In the genomic region with DNA sequence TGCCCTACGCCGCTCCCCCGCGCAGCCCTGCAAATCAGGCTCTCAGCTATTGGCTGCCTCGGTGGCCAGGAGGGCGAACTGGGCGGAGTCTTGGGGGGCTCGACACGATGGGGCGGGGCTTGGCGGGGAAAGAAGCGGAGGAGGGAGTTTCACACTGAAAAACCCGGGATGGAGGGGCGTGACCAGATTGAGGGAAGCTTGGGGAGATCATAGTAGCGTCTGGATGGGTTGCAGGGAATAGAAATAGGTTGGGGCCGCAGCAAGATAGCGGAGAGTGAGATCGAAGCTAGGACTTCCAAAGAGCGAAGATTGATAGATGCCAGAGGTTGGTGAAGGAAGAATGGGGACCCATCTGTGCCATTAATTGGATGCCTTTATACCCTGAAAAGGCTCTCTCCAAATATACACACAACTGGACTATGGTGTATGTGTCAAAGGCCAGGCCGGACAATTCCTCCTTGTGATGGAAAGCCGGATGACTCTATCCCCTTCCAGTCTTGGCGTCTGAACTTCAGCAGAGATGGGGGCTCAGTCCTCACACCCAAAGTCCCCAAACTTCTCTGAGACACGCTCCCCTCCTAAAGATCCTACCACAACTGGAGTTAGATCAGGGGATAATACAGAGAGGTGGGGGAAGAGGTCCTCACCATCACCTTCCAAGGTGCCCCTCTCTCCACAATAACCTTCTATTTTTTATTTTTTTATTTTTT, we compare ENCODE assay signal across 8 cellular contexts. TPM values are rescaled to one million over a fixed set of nuclear protein-coding genes. Genes with fewer than 3 reads are reported as not detected.
DNase-seq lines count a peak whose midpoint lies in the region; ATAC-seq and TF ChIP-seq lines count a peak whose summit lies in the region.

No MANE protein-coding gene starts in this region.

- no peak overlapping the region for H3K9ac ChIP-seq in iPS-18a (ENCODE audit: low read length)

- DNase-seq in HFF-Myc (ENCODE audit: extremely low read depth, low read depth) = no peak
- DNase-seq in OCI-LY7 (ENCODE audit: low spot score) = peak; percentile 53
- DNase-seq in astrocyte of the cerebellum (ENCODE audit: low read depth) = no peak
- peak; percentile 70 for DNase-seq in stimulated activated CD4-positive, alpha-beta T cell treated with anti-CD3 and anti-CD28 coated beads, Interleukin-15, amount 100 ng/mL, for 24 hours

- H3K4me2 ChIP-seq in OCI-LY7 (ENCODE audit: low read length) = peak overlapping the region; percentile 56

- BruUV-seq in OCI-LY7 (replicated peaks; lab: Mats Ljungman, UMichigan) = no TSS peak

- ATAC-seq in HG02763 (IDR thresholded peaks at IDR 0.05; ENCODE audit: unreplicated experiment) (no peak), HG03280 (IDR thresholded peaks at IDR 0.05; ENCODE audit: unreplicated experiment) (no peak), HG02588 (IDR thresholded peaks at IDR 0.05; ENCODE audit: unreplicated experiment) (no peak)

- H2AFZ ChIP-seq in OCI-LY7 (ENCODE audit: low read length) = no peak overlapping the region

- H3K9me2 ChIP-seq in OCI-LY7 (ENCODE audit: insufficient read depth, low read length) = no peaks in the 10 kb centered on the region

- H3K4me3 ChIP-seq in HFF-Myc (replicated peaks; ENCODE audit: low read depth, low read length) = peak overlapping the region; percentile 15
- peak overlapping the region; percentile 52 for H3K4me3 ChIP-seq in OCI-LY7 (ENCODE audit: low read depth, low read length, poor library complexity, severe bottlenecking)
- H3K4me3 ChIP-seq in astrocyte of the cerebellum (ENCODE audit: low read depth, low read length) = peak overlapping the region; percentile 33
- H3K4me3 ChIP-seq in iPS-18a (ENCODE audit: low read length) = peak overlapping the region; percentile 42

- no peaks in the 10 kb centered on the region for H3K79me2 ChIP-seq in OCI-LY7 (ENCODE audit: insufficient read depth, low read depth, low read length)

- H3K27ac ChIP-seq in OCI-LY7 (ENCODE audit: low read depth, low read length, poor library complexity, severe bottlenecking) (no peak overlapping the region), iPS-18a (ENCODE audit: low read length) (no peak overlapping the region)

- CTCF ChIA-PET in OCI-LY7 (lab: Charles Lee; ENCODE audit: unreplicated experiment) = no interaction called here

- POLR2A ChIA-PET in OCI-LY7 (lab: Charles Lee) = interaction anchor here (0.5 to 0.6 kb wide), 2 partner anchors 26 to 329 kb away, joined by 3 read pairs; a partner anchor contains a TSS

- peaks cover 38% of the 10 kb centered on the region for H3K27me3 ChIP-seq in iPS-18a (ENCODE audit: control insufficient read depth, insufficient read depth, low read length)

- no peaks in the 10 kb centered on the region for H4K20me1 ChIP-seq in OCI-LY7 (ENCODE audit: insufficient read depth, low read length)

- TF ChIP-seq CTCF in HFF-Myc (IDR thresholded peaks at IDR 0.05; ENCODE audit: low read depth, low read length, missing control alignments) (no peak), OCI-LY7 (conservative IDR thresholded peaks at IDR 0.05; ENCODE audit: low read length) (no peak), astrocyte of the cerebellum (IDR thresholded peaks at IDR 0.05; ENCODE audit: low read depth, low read length, missing control alignments) (no peak)

- H3K4me1 ChIP-seq in OCI-LY7 (ENCODE audit: insufficient read depth, low read length, poor library complexity, severe bottlenecking) = peaks cover under 1% of the 10 kb centered on the region
- H3K4me1 ChIP-seq in iPS-18a (ENCODE audit: control insufficient read depth, low read depth, low read length) = peaks cover 14% of the 10 kb centered on the region

- H3K36me3 ChIP-seq in OCI-LY7 (ENCODE audit: insufficient read depth, low read length) = no peaks in the 10 kb centered on the region
- H3K36me3 ChIP-seq in iPS-18a (ENCODE audit: control insufficient read depth, low read depth, low read length) = no peaks in the 10 kb centered on the region

- in situ Hi-C loops in astrocyte of the cerebellum (cut with HindIII; ENCODE audit: low sequenced_read_pairs) = no loop called here

- H3K9me3 ChIP-seq in OCI-LY7 (ENCODE audit: low read length) (no peaks in the 10 kb centered on the region), iPS-18a (ENCODE audit: control insufficient read depth, low read depth, low read length) (no peaks in the 10 kb centered on the region)

- intact Hi-C loops in OCI-LY7 (cut with micrococcal nuclease; ENCODE audit: unreplicated experiment) = no loop called here

RNA-seq across cellular contexts. Expression of a gene that starts 0.4 kb away (rescaled TPM):
- total RNA-seq in OCI-LY7 (2014; rRNA removed; shearing (Covaris generic)) = 0.03 TPM in 1 of 2 replicates, not detected in the other
- not detected in 2 replicates for total RNA-seq in OCI-LY7 (2022)

RNA-seq across cellular contexts. Expression of a gene that starts 26.0 kb away (rescaled TPM):
- 4,395 and 6,079 TPM in 2 replicates for total RNA-seq in OCI-LY7 (2014; rRNA removed; shearing (Covaris generic))
- total RNA-seq in OCI-LY7 (2022) = 3,132 and 3,168 TPM in 2 replicates

RNA-seq across cellular contexts. Expression of a gene that starts 28.7 kb away (rescaled TPM):
- total RNA-seq in OCI-LY7 (2014; rRNA removed; shearing (Covaris generic)) = 17.9 and 23.7 TPM in 2 replicates
- 30.9 and 35.5 TPM in 2 replicates for total RNA-seq in OCI-LY7 (2022)

Comparison
In these comparisons a context has a peak if more than half of its experiments do, and no peak if none do; other contexts are left out.
1. DNase-seq: peak in OCI-LY7 (single experiment) and stimulated activated CD4-positive, alpha-beta T cell treated with anti-CD3 and anti-CD28 coated beads, Interleukin-15, amount 100 ng/mL, for 24 hours (single experiment); none in HFF-Myc (single experiment) and astrocyte of the cerebellum (single experiment).
2. Peak in every context shown above with its lines, with median percentiles within 50 percentile points of each other: H3K4me3 ChIP-seq.